27 cellular contexts compared by ENCODE assay signal in the genomic region with DNA sequence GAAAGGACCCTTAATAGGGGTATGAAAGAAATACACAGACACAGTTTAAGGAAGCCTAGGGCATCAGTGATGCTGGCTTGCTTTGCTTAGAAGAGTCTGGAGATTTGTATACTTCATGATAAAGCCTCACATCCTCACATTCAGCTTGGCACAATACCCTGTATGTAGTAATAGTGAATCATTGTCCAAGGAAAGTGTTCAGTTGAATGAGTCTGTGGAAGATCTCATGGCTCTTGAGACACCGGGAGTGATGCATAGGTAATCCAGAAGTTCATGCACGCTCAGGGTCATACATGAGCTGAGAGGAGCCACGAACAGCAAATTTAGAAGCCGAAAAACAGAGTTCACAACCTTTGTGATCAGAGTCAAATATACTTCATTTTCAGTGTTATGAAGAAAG.
"Had no signal": no experiment of that assay in that cellular context is flagged by ENCODE, and none has a peak within 500 bp of the region (broad histone marks: within the 10 kb centered on the region; RNA-seq: fewer than 3 reads in every experiment).

No MANE protein-coding gene starts in this region.

- H3K9me3 ChIP-seq: left ventricle myocardium inferior, neutrophil, right atrium auricular region, right lobe of liver, tibial nerve, uterus had no signal

- H3K36me3 Mint-ChIP-seq: mesothelial cell of epicardium; naive B cell; natural killer cell; stimulated activated memory B cell treated with anti-CD40 and anti-IgM and Interleukin-4, amounts not matched to agents 10 μg/mL and 1 μg/mL and 100 μg/mL, for 72 hours; type B pancreatic cell had no signal

- H3K9ac ChIP-seq: neural progenitor cell, parathyroid adenoma had no signal

- ATAC-seq: natural killer cell; right lobe of liver; stimulated activated memory B cell treated with anti-CD40 and anti-IgM and Interleukin-4, amounts not matched to agents 10 μg/mL and 1 μg/mL and 100 μg/mL, for 72 hours; stimulated activated naive CD8-positive, alpha-beta T cell treated with anti-CD3 and anti-CD28 coated beads, Interleukin-15, amount 100 ng/mL, for 72 hours had no signal

- H3K4me1 ChIP-seq: left ventricle myocardium inferior, neural progenitor cell, parathyroid adenoma, right atrium auricular region, right lobe of liver, tibial nerve, uterus had no signal

- H3K27me3 ChIP-seq: neural progenitor cell, neutrophil, right atrium auricular region, right lobe of liver, tibial nerve, uterus had no signal

- H3K4me1 Mint-ChIP-seq: mesothelial cell of epicardium; naive B cell; natural killer cell; nephron progenitor cell; neural progenitor cell; stimulated activated memory B cell treated with anti-CD40 and anti-IgM and Interleukin-4, amounts not matched to agents 10 μg/mL and 1 μg/mL and 100 μg/mL, for 72 hours; stimulated activated naive CD8-positive, alpha-beta T cell treated with anti-CD3 and anti-CD28 coated beads, Interleukin-15, amount 100 ng/mL, for 72 hours had no signal

- H3K27ac ChIP-seq: left ventricle myocardium inferior, neural progenitor cell, neutrophil, parathyroid adenoma, right atrium auricular region, right lobe of liver, tibial nerve, uterus had no signal

- H3K4me3 Mint-ChIP-seq: mesothelial cell of epicardium; naive B cell; natural killer cell; nephron progenitor cell; neural progenitor cell; stimulated activated memory B cell treated with anti-CD40 and anti-IgM and Interleukin-4, amounts not matched to agents 10 μg/mL and 1 μg/mL and 100 μg/mL, for 72 hours; stimulated activated naive CD8-positive, alpha-beta T cell treated with anti-CD3 and anti-CD28 coated beads, Interleukin-15, amount 100 ng/mL, for 72 hours; type B pancreatic cell had no signal

- H3K27me3 Mint-ChIP-seq: naive B cell; progenitor cell of endocrine pancreas; stimulated activated memory B cell treated with anti-CD40 and anti-IgM and Interleukin-4, amounts not matched to agents 10 μg/mL and 1 μg/mL and 100 μg/mL, for 72 hours; stimulated activated naive CD8-positive, alpha-beta T cell treated with anti-CD3 and anti-CD28 coated beads, Interleukin-15, amount 100 ng/mL, for 72 hours; type B pancreatic cell had no signal

- H3K79me2 ChIP-seq: parathyroid adenoma had no signal

- H3K9me3 Mint-ChIP-seq: mesothelial cell of epicardium; naive B cell; stimulated activated memory B cell treated with anti-CD40 and anti-IgM and Interleukin-4, amounts not matched to agents 10 μg/mL and 1 μg/mL and 100 μg/mL, for 72 hours; type B pancreatic cell had no signal

- DNase-seq: islet precursor cell; left ventricle myocardium inferior; mesendoderm; naive B cell; natural killer cell; nephron progenitor cell; occipital lobe; right lobe of liver; stimulated activated CD4-positive, alpha-beta T cell treated with anti-CD3 and anti-CD28 coated beads, Interleukin-1b, Interleukin-23, amount 100 ng/mL, for 48 hours; stimulated activated CD4-positive, alpha-beta T cell treated with anti-CD3 and anti-CD28 coated beads, Interleukin-2, amount 100 ng/mL, for 48 hours; stimulated activated CD4-positive, alpha-beta T cell treated with anti-CD3 and anti-CD28 coated beads, Interleukin-4, amount 100 ng/mL, for 4 hours; stimulated activated CD8-positive, alpha-beta memory T cell treated with anti-CD3 and anti-CD28 coated beads, Interleukin-4, amount 100 ng/mL, for 48 hours; stimulated activated naive CD4-positive, alpha-beta T cell treated with Interleukin-2 at 50 U/mL for 16 hours; stimulated activated naive CD8-positive, alpha-beta T cell treated with anti-CD3 and anti-CD28 coated beads, Interleukin-15, amount 100 ng/mL, for 72 hours; substantia nigra; uterus had no signal

- H3K27ac Mint-ChIP-seq: mesothelial cell of epicardium; naive B cell; natural killer cell; nephron progenitor cell; neural progenitor cell; progenitor cell of endocrine pancreas; stimulated activated memory B cell treated with anti-CD40 and anti-IgM and Interleukin-4, amounts not matched to agents 10 μg/mL and 1 μg/mL and 100 μg/mL, for 72 hours; stimulated activated naive CD8-positive, alpha-beta T cell treated with anti-CD3 and anti-CD28 coated beads, Interleukin-15, amount 100 ng/mL, for 72 hours; type B pancreatic cell had no signal

- H3K4me2 ChIP-seq: neural progenitor cell, smooth muscle cell had no signal

- H2AFZ ChIP-seq: neural progenitor cell, parathyroid adenoma had no signal

- H3K4me3 ChIP-seq: left ventricle myocardium inferior, lung, neural progenitor cell, right atrium auricular region, right lobe of liver, smooth muscle cell, tibial nerve, uterus had no signal

- H3K36me3 ChIP-seq: left ventricle myocardium inferior, neural progenitor cell, neutrophil, right atrium auricular region, right lobe of liver, tibial nerve, uterus had no signal
